In genomic region chr5:136545016-136545415, GRCh38 we compare ENCODE assay signal across 5 cellular contexts.
A peak's percentile ranks its signal among the peaks of the same experiment; 100 is the strongest.
DNase-seq lines count a peak whose midpoint lies in the region; ATAC-seq, FAIRE-seq and TF ChIP-seq lines count a peak whose summit lies in the region.
"Not testable (repeated sequence)": the region's sequence is repeated elsewhere in the genome, so short reads cannot be mapped to it uniquely, and the experiment has no call there.

No MANE protein-coding gene starts in this region.

- not testable (repeated sequence) for BruUV-seq in PC-3 (replicated peaks; lab: Mats Ljungman, UMichigan)

- CTCF ChIA-PET in PC-3 (lab: Charles Lee), result not testable (repeated sequence)

- H3K4me2 ChIP-seq in PC-3 (ENCODE audit: low read length), result not testable (repeated sequence)

- H3K27me3 ChIP-seq in HUES6 (ENCODE audit: control insufficient read depth, insufficient read depth, low read length); PC-3 (ENCODE audit: low read length); bronchial epithelial cell (ENCODE audit: control insufficient read depth, insufficient read depth, low read length); iPS-15b (ENCODE audit: control insufficient read depth, insufficient read depth, low read length): not testable (repeated sequence)

- not testable (repeated sequence) for H3K79me2 ChIP-seq in PC-3 (ENCODE audit: low read length)

- TF ChIP-seq CTCF in PC-3 (conservative IDR thresholded peaks at IDR 0.05; ENCODE audit: low read depth, low read length); bronchial epithelial cell (IDR thresholded peaks at IDR 0.05; ENCODE audit: insufficient read depth, low read length, severe bottlenecking): not testable (repeated sequence)

- H3K9me2 ChIP-seq in PC-3 (replicated peaks; ENCODE audit: low read length), result not testable (repeated sequence)

- intact Hi-C loops in PC-3 (cut with micrococcal nuclease), result not testable (repeated sequence)

- POLR2A ChIA-PET in PC-3 (lab: Charles Lee; ENCODE audit: unreplicated experiment), result not testable (repeated sequence)

- H3K27ac ChIP-seq in HUES6 (ENCODE audit: low read depth, low read length); PC-3 (ENCODE audit: low read length): not testable (repeated sequence)
- H3K27ac ChIP-seq in epithelial cell of prostate, result peak overlapping the region; percentile 9

- H3K9ac ChIP-seq in HUES6 (ENCODE audit: low read length), result peak overlapping the region; percentile 44
- not testable (repeated sequence) for H3K9ac ChIP-seq in PC-3 (ENCODE audit: low read length); iPS-15b (ENCODE audit: low read depth, low read length)

- DNase-seq in PC-3, result peak; percentile 8
- DNase-seq in bronchial epithelial cell (ENCODE audit: low read depth), result peak; percentile 53
- not testable (repeated sequence) for DNase-seq in epithelial cell of prostate (ENCODE audit: low read depth, low spot score)

- H3K9me3 ChIP-seq in HUES6 (ENCODE audit: control insufficient read depth, insufficient read depth, low read depth, low read length); PC-3 (ENCODE audit: low read length); iPS-15b (ENCODE audit: control insufficient read depth, insufficient read depth, low read length): not testable (repeated sequence)

- H2AFZ ChIP-seq in PC-3 (ENCODE audit: low read length), result not testable (repeated sequence)

- ATAC-seq in PC-3, result not testable (repeated sequence)

- H3K4me1 ChIP-seq in HUES6 (ENCODE audit: control insufficient read depth, insufficient read depth, low read length); PC-3 (ENCODE audit: insufficient read depth, low read length); iPS-15b (ENCODE audit: control insufficient read depth, insufficient read depth, low read length): not testable (repeated sequence)

- not testable (repeated sequence) for H3K36me3 ChIP-seq in HUES6 (ENCODE audit: control insufficient read depth, insufficient read depth, low read length); PC-3 (ENCODE audit: low read depth, low read length); bronchial epithelial cell (ENCODE audit: control insufficient read depth, insufficient read depth, low read length); iPS-15b (ENCODE audit: control insufficient read depth, insufficient read depth, low read length)

- H3K4me3 ChIP-seq in HUES6 (ENCODE audit: low read depth, low read length) (peak overlapping the region; percentile 16; the same call in 1 of the 2 replicates), iPS-15b (ENCODE audit: low read depth, low read length) (peak overlapping the region; percentile 22)
- H3K4me3 ChIP-seq in PC-3 (ENCODE audit: low read length); bronchial epithelial cell (ENCODE audit: low read depth, low read length): not testable (repeated sequence)

- not testable (repeated sequence) for H3F3A ChIP-seq in PC-3 (ENCODE audit: low read length, unreplicated experiment)

- H4K20me1 ChIP-seq in PC-3 (ENCODE audit: low read length), result not testable (repeated sequence)

- FAIRE-seq in bronchial epithelial cell (lab: Jason Lieb, UNC), result not testable (repeated sequence)
